In the genomic region with DNA sequence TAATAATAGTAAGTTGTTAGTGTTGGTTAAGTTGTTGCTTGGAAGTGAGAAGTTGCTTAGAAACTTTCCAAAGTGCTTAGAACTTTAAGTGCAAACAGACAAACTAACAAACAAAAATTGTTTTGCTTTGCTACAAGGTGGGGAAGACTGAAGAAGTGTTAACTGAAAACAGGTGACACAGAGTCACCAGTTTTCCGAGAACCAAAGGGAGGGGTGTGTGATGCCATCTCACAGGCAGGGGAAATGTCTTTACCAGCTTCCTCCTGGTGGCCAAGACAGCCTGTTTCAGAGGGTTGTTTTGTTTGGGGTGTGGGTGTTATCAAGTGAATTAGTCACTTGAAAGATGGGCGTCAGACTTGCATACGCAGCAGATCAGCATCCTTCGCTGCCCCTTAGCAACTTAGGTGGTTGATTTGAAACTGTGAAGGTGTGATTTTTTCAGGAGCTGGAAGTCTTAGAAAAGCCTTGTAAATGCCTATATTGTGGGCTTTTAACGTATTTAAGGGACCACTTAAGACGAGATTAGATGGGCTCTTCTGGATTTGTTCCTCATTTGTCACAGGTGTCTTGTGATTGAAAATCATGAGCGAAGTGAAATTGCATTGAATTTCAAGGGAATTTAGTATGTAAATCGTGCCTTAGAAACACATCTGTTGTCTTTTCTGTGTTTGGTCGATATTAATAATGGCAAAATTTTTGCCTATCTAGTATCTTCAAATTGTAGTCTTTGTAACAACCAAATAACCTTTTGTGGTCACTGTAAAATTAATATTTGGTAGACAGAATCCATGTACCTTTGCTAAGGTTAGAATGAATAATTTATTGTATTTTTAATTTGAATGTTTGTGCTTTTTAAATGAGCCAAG, we compare ENCODE assay signal across 2 cellular contexts.
TF ChIP-seq lines count a peak whose summit lies in the region.

No MANE protein-coding gene starts in this region.

TF ChIP-seq in HEK293, 187 proteins besides CTCF, POLR2A, EP300 and RAD21 (continued from another document and continues in another):
- TF ChIP-seq ELK4 (IDR thresholded peaks at IDR 0.05; ENCODE audit: borderline replicate concordance, low read depth, low read length): no peak
- TF ChIP-seq REPIN1 (tag by site-specific recombination; IDR thresholded peaks at IDR 0.05; ENCODE audit: low read depth): no peak; the same call in 1 of the 2 replicates
- no peak for TF ChIP-seq ZNF221 (tag by site-specific recombination; IDR thresholded peaks at IDR 0.05; ENCODE audit: borderline replicate concordance)
- TF ChIP-seq ZFP69B (tag by site-specific recombination; IDR thresholded peaks at IDR 0.05): no peak
- no peak for TF ChIP-seq ZFP3 (tag by site-specific recombination; IDR thresholded peaks at IDR 0.05; ENCODE audit: low read depth)
- TF ChIP-seq, protein P1, sequence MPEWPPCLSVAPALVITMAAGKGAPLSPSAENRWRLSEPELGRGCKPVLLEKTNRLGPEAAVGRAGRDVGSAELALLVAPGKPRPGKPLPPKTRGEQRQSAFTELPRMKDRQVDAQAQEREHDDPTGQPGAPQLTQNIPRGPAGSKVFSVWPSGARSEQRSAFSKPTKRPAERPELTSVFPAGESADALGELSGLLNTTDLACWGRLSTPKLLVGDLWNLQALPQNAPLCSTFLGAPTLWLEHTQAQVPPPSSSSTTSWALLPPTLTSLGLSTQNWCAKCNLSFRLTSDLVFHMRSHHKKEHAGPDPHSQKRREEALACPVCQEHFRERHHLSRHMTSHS (tag by site-specific recombination; IDR thresholded peaks at IDR 0.05): no peak
- TF ChIP-seq, protein P2, sequence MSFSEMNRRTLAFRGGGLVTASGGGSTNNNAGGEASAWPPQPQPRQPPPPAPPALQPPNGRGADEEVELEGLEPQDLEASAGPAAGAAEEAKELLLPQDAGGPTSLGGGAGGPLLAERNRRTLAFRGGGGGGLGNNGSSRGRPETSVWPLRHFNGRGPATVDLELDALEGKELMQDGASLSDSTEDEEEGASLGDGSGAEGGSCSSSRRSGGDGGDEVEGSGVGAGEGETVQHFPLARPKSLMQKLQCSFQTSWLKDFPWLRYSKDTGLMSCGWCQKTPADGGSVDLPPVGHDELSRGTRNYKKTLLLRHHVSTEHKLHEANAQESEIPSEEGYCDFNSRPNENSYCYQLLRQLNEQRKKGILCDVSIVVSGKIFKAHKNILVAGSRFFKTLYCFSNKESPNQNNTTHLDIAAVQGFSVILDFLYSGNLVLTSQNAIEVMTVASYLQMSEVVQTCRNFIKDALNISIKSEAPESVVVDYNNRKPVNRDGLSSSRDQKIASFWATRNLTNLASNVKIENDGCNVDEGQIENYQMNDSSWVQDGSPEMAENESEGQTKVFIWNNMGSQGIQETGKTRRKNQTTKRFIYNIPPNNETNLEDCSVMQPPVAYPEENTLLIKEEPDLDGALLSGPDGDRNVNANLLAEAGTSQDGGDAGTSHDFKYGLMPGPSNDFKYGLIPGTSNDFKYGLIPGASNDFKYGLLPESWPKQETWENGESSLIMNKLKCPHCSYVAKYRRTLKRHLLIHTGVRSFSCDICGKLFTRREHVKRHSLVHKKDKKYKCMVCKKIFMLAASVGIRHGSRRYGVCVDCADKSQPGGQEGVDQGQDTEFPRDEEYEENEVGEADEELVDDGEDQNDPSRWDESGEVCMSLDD (tag by site-specific recombination; IDR thresholded peaks at IDR 0.05): 0 out of 2 replicates have a peak, but pooled peaks have one; percentile 5
- 0 out of 2 replicates have a peak, but pooled peaks have one; percentile 13 for TF ChIP-seq ZBTB21 (tag by site-specific recombination; IDR thresholded peaks at IDR 0.05)
- peak; percentile 14 for TF ChIP-seq EGR2 (tag by site-specific recombination; IDR thresholded peaks at IDR 0.05; ENCODE audit: low read depth)
- TF ChIP-seq ZNF341 (tag by site-specific recombination; IDR thresholded peaks at IDR 0.05; ENCODE audit: low read depth): no peak
- TF ChIP-seq ZNF398 (tag by site-specific recombination; IDR thresholded peaks at IDR 0.05): no peak
- peak; percentile 9; the same call in 1 of the 2 replicates for TF ChIP-seq PRDM10 (tag by site-specific recombination; IDR thresholded peaks at IDR 0.05)

TF ChIP-seq in SK-N-SH treated with all-trans-retinoic acid at 6 μM for 48 hours, 23 proteins besides CTCF, POLR2A, EP300 and RAD21 (continued from another document):
- TF ChIP-seq ZNF565 (CRISPR knock-in tag; conservative IDR thresholded peaks at IDR 0.05; ENCODE audit: low read depth): no peak
- 0 out of 2 replicates have a peak, but pooled peaks have one; percentile 4 for TF ChIP-seq ARNTL (CRISPR knock-in tag; IDR thresholded peaks at IDR 0.05; ENCODE audit: borderline replicate concordance, low read depth)
- no peak; the same call in 1 of the 2 replicates for TF ChIP-seq ESRRG (CRISPR knock-in tag; IDR thresholded peaks at IDR 0.05)
- TF ChIP-seq ZC3H10 (CRISPR knock-in tag; IDR thresholded peaks at IDR 0.05): peak; percentile 40; the same call in 1 of the 2 replicates
- TF ChIP-seq, protein P3, sequence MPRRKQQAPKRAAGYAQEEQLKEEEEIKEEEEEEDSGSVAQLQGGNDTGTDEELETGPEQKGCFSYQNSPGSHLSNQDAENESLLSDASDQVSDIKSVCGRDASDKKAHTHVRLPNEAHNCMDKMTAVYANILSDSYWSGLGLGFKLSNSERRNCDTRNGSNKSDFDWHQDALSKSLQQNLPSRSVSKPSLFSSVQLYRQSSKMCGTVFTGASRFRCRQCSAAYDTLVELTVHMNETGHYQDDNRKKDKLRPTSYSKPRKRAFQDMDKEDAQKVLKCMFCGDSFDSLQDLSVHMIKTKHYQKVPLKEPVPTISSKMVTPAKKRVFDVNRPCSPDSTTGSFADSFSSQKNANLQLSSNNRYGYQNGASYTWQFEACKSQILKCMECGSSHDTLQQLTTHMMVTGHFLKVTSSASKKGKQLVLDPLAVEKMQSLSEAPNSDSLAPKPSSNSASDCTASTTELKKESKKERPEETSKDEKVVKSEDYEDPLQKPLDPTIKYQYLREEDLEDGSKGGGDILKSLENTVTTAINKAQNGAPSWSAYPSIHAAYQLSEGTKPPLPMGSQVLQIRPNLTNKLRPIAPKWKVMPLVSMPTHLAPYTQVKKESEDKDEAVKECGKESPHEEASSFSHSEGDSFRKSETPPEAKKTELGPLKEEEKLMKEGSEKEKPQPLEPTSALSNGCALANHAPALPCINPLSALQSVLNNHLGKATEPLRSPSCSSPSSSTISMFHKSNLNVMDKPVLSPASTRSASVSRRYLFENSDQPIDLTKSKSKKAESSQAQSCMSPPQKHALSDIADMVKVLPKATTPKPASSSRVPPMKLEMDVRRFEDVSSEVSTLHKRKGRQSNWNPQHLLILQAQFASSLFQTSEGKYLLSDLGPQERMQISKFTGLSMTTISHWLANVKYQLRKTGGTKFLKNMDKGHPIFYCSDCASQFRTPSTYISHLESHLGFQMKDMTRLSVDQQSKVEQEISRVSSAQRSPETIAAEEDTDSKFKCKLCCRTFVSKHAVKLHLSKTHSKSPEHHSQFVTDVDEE (CRISPR knock-in tag; IDR thresholded peaks at IDR 0.05): no peak
- TF ChIP-seq, protein P4, sequence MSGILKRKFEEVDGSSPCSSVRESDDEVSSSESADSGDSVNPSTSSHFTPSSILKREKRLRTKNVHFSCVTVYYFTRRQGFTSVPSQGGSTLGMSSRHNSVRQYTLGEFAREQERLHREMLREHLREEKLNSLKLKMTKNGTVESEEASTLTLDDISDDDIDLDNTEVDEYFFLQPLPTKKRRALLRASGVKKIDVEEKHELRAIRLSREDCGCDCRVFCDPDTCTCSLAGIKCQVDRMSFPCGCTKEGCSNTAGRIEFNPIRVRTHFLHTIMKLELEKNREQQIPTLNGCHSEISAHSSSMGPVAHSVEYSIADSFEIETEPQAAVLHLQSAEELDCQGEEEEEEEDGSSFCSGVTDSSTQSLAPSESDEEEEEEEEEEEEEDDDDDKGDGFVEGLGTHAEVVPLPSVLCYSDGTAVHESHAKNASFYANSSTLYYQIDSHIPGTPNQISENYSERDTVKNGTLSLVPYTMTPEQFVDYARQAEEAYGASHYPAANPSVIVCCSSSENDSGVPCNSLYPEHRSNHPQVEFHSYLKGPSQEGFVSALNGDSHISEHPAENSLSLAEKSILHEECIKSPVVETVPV (CRISPR knock-in tag; IDR thresholded peaks at IDR 0.05): peak; percentile 71
- TF ChIP-seq BACH2 (CRISPR knock-in tag; IDR thresholded peaks at IDR 0.05; ENCODE audit: borderline replicate concordance): no peak
- no peak for TF ChIP-seq ISL1 (CRISPR knock-in tag; IDR thresholded peaks at IDR 0.05)
- TF ChIP-seq PATZ1 (CRISPR knock-in tag; IDR thresholded peaks at IDR 0.05; ENCODE audit: borderline replicate concordance): peak; percentile 70; the same call in 1 of the 2 replicates
- TF ChIP-seq RARB (CRISPR knock-in tag; IDR thresholded peaks at IDR 0.05): peak; percentile 66
- TF ChIP-seq TOX (CRISPR knock-in tag; IDR thresholded peaks at IDR 0.05; ENCODE audit: borderline replicate concordance): no peak; the same call in none of the 2 replicates
- no peak for TF ChIP-seq PPARA (CRISPR knock-in tag; IDR thresholded peaks at IDR 0.05; ENCODE audit: borderline replicate concordance)
- TF ChIP-seq ZNF8 (CRISPR knock-in tag; IDR thresholded peaks at IDR 0.05): 0 out of 2 replicates have a peak, but pooled peaks have one; percentile 2
